In genomic region chr14:66333293-66333692, GRCh38 we compare ENCODE assay signal across 5 cellular contexts.
DNase-seq lines count a peak whose midpoint lies in the region; FAIRE-seq and TF ChIP-seq lines count a peak whose summit lies in the region.
"Not testable (repeated sequence)": the region's sequence is repeated elsewhere in the genome, so short reads cannot be mapped to it uniquely, and the experiment has no call there.

No MANE protein-coding gene starts in this region.

- FAIRE-seq in HTR-8/SVneo (lab: Jason Lieb, UNC): peak; percentile 74

- not testable (repeated sequence) for H3K4me3 Mint-ChIP-seq in chondrocyte (ENCODE audit: unreplicated experiment); glutamatergic neuron (ENCODE audit: unreplicated experiment); neural progenitor cell

- not testable (repeated sequence) for H3K9ac ChIP-seq in neural progenitor cell

- not testable (repeated sequence) for H3K79me2 ChIP-seq in neural progenitor cell (ENCODE audit: low read depth)

- not testable (repeated sequence) for H3K4me3 ChIP-seq in BE2C (ENCODE audit: low read depth, low read length); neural progenitor cell

- H3K4me2 ChIP-seq in neural progenitor cell: not testable (repeated sequence)

- not testable (repeated sequence) for H3K27me3 Mint-ChIP-seq in chondrocyte (ENCODE audit: low read depth); glutamatergic neuron (ENCODE audit: unreplicated experiment); neural progenitor cell (ENCODE audit: insufficient read depth, low read depth)

- not testable (repeated sequence) for H3K36me3 Mint-ChIP-seq in chondrocyte (ENCODE audit: low read depth); glutamatergic neuron (ENCODE audit: unreplicated experiment); neural progenitor cell

- not testable (repeated sequence) for H4K20me1 ChIP-seq in neural progenitor cell (ENCODE audit: low read depth)

- peak; percentile 52 for DNase-seq in BE2C
- not testable (repeated sequence) for DNase-seq in HTR-8/SVneo (ENCODE audit: insufficient read length, low spot score); neural progenitor cell (ENCODE audit: low spot score)
- DNase-seq in chondrocyte (ENCODE audit: low spot score): peak; percentile 55
- peak; percentile 17 for DNase-seq in glutamatergic neuron

- H3K27ac Mint-ChIP-seq in chondrocyte (ENCODE audit: unreplicated experiment); glutamatergic neuron (ENCODE audit: unreplicated experiment); neural progenitor cell: not testable (repeated sequence)

- not testable (repeated sequence) for H3K4me1 Mint-ChIP-seq in chondrocyte (ENCODE audit: low read depth); glutamatergic neuron (ENCODE audit: low read depth, unreplicated experiment); neural progenitor cell

- not testable (repeated sequence) for H3F3A ChIP-seq in neural progenitor cell (ENCODE audit: low read depth)

- H3K9me3 ChIP-seq in BE2C; neural progenitor cell (ENCODE audit: low read depth): not testable (repeated sequence)

- not testable (repeated sequence) for H3K4me1 ChIP-seq in BE2C, neural progenitor cell

- TF ChIP-seq CTCF in BE2C (IDR thresholded peaks at IDR 0.05; ENCODE audit: low read depth, low read length); chondrocyte (IDR thresholded peaks at IDR 0.05); glutamatergic neuron (IDR thresholded peaks at IDR 0.05; ENCODE audit: partially characterized antibody, unreplicated experiment); neural progenitor cell (IDR thresholded peaks at IDR 0.05): not testable (repeated sequence)

- H3K36me3 ChIP-seq in BE2C, neural progenitor cell: not testable (repeated sequence)

- H3K27ac ChIP-seq in neural progenitor cell: not testable (repeated sequence)

- peaks cover 11% of the 10 kb centered on the region for H3K9me3 Mint-ChIP-seq in chondrocyte (ENCODE audit: low read depth)
- not testable (repeated sequence) for H3K9me3 Mint-ChIP-seq in glutamatergic neuron (ENCODE audit: unreplicated experiment)
- peaks cover 22% of the 10 kb centered on the region for H3K9me3 Mint-ChIP-seq in neural progenitor cell

- not testable (repeated sequence) for H3K27me3 ChIP-seq in BE2C, neural progenitor cell

- H2AFZ ChIP-seq in neural progenitor cell (replicated peaks): peak overlapping the region; percentile 31
